Comparison of ENCODE assay signal across 1 cellular context in the genomic region with DNA sequence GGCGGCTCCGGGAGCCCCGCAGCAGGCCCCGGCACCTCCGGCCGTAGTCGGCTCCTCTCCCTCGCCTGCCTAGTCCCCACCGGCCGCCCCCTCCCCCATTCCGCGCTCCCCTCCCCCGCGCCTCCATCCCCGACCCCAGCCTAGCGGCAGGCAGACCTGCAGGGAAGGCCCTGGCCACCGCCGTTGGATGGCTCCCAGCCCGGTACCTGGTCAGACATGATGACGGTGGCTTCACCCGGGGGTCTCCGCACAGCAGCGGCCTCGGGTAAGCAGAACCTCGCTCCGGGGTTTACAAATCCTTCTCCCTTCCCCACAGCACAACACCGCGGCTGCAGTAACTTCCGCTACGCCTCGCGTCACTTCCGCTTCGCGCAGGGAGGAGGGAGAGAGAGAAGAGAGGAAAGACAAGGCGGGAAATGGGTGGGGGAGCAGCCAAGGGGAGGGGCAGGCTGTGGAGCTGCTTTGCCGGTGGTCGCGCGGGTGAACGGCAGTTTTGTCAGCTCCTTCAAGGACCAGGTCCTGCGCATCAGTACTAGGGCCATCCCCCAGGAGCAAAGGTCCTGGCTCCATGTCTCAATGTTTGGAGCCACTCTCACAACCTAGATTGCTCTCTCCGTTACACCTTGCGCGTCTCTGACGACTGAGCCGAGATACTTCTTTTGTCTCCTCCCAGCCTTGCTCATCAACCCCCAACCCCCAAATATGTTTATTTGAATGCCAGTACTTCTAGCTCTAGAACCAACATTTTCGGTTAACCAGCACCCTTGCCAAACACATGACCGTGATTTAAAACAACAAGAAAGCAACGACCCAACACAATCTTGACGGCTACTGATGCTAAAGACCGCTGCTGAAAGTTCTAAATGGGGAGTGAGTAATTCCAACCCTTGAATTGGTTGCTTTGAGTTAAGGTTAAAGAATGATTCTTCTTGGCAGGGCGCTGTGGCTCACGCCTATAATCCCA.
TF ChIP-seq lines count a peak whose summit lies in the region.

A gene (minus strand): TSS at position 364 of the 964 bp plus-strand sequence. CDS start 146 bp downstream, at position 218.

TF ChIP-seq in HEK293, 187 proteins besides CTCF, POLR2A, EP300 and RAD21 (continued from another document and continues in another):
- TF ChIP-seq, protein P1, sequence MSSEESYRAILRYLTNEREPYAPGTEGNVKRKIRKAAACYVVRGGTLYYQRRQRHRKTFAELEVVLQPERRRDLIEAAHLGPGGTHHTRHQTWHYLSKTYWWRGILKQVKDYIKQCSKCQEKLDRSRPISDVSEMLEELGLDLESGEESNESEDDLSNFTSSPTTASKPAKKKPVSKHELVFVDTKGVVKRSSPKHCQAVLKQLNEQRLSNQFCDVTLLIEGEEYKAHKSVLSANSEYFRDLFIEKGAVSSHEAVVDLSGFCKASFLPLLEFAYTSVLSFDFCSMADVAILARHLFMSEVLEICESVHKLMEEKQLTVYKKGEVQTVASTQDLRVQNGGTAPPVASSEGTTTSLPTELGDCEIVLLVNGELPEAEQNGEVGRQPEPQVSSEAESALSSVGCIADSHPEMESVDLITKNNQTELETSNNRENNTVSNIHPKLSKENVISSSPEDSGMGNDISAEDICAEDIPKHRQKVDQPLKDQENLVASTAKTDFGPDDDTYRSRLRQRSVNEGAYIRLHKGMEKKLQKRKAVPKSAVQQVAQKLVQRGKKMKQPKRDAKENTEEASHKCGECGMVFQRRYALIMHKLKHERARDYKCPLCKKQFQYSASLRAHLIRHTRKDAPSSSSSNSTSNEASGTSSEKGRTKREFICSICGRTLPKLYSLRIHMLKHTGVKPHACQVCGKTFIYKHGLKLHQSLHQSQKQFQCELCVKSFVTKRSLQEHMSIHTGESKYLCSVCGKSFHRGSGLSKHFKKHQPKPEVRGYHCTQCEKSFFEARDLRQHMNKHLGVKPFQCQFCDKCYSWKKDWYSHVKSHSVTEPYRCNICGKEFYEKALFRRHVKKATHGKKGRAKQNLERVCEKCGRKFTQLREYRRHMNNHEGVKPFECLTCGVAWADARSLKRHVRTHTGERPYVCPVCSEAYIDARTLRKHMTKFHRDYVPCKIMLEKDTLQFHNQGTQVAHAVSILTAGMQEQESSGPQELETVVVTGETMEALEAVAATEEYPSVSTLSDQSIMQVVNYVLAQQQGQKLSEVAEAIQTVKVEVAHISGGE (tag by site-specific recombination; conservative IDR thresholded peaks at IDR 0.05; ENCODE audit: low read depth) = peak; percentile 93
- peak; percentile 49; the same call in 1 of the 2 replicates for TF ChIP-seq ZNF394 (tag by site-specific recombination; IDR thresholded peaks at IDR 0.05; ENCODE audit: borderline replicate concordance)
- no peak for TF ChIP-seq ZNF785 (tag by site-specific recombination; IDR thresholded peaks at IDR 0.05)
- TF ChIP-seq, protein P2, sequence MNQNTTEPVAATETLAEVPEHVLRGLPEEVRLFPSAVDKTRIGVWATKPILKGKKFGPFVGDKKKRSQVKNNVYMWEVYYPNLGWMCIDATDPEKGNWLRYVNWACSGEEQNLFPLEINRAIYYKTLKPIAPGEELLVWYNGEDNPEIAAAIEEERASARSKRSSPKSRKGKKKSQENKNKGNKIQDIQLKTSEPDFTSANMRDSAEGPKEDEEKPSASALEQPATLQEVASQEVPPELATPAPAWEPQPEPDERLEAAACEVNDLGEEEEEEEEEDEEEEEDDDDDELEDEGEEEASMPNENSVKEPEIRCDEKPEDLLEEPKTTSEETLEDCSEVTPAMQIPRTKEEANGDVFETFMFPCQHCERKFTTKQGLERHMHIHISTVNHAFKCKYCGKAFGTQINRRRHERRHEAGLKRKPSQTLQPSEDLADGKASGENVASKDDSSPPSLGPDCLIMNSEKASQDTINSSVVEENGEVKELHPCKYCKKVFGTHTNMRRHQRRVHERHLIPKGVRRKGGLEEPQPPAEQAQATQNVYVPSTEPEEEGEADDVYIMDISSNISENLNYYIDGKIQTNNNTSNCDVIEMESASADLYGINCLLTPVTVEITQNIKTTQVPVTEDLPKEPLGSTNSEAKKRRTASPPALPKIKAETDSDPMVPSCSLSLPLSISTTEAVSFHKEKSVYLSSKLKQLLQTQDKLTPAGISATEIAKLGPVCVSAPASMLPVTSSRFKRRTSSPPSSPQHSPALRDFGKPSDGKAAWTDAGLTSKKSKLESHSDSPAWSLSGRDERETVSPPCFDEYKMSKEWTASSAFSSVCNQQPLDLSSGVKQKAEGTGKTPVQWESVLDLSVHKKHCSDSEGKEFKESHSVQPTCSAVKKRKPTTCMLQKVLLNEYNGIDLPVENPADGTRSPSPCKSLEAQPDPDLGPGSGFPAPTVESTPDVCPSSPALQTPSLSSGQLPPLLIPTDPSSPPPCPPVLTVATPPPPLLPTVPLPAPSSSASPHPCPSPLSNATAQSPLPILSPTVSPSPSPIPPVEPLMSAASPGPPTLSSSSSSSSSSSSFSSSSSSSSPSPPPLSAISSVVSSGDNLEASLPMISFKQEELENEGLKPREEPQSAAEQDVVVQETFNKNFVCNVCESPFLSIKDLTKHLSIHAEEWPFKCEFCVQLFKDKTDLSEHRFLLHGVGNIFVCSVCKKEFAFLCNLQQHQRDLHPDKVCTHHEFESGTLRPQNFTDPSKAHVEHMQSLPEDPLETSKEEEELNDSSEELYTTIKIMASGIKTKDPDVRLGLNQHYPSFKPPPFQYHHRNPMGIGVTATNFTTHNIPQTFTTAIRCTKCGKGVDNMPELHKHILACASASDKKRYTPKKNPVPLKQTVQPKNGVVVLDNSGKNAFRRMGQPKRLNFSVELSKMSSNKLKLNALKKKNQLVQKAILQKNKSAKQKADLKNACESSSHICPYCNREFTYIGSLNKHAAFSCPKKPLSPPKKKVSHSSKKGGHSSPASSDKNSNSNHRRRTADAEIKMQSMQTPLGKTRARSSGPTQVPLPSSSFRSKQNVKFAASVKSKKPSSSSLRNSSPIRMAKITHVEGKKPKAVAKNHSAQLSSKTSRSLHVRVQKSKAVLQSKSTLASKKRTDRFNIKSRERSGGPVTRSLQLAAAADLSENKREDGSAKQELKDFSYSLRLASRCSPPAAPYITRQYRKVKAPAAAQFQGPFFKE (tag by site-specific recombination; IDR thresholded peaks at IDR 0.05; ENCODE audit: borderline replicate concordance) = no peak
- TF ChIP-seq ZNF341 (tag by site-specific recombination; IDR thresholded peaks at IDR 0.05; ENCODE audit: low read depth) = 0 out of 2 replicates have a peak, but pooled peaks have one; percentile 25
- TF ChIP-seq ZNF223 (tag by site-specific recombination; IDR thresholded peaks at IDR 0.05) = no peak
- peak; percentile 45; the same call in 1 of the 2 replicates for TF ChIP-seq KLF8 (tag by site-specific recombination; IDR thresholded peaks at IDR 0.05)
- TF ChIP-seq ZNF24 (tag by site-specific recombination; IDR thresholded peaks at IDR 0.05) = peak; percentile 54; the same call in 1 of the 2 replicates
- no peak for TF ChIP-seq ZNF777 (tag by site-specific recombination; IDR thresholded peaks at IDR 0.05; ENCODE audit: borderline replicate concordance)
- TF ChIP-seq ZEB2 (tag by site-specific recombination; IDR thresholded peaks at IDR 0.05) = 0 out of 2 replicates have a peak, but pooled peaks have one; percentile 43
- no peak for TF ChIP-seq ZNF830 (tag by site-specific recombination; IDR thresholded peaks at IDR 0.05; ENCODE audit: low read depth)
- TF ChIP-seq ZNF501 (tag by site-specific recombination; IDR thresholded peaks at IDR 0.05) = peak; percentile 73; the same call in 1 of the 2 replicates
- no peak for TF ChIP-seq FEZF1 (tag by site-specific recombination; IDR thresholded peaks at IDR 0.05)
- TF ChIP-seq, protein P3, sequence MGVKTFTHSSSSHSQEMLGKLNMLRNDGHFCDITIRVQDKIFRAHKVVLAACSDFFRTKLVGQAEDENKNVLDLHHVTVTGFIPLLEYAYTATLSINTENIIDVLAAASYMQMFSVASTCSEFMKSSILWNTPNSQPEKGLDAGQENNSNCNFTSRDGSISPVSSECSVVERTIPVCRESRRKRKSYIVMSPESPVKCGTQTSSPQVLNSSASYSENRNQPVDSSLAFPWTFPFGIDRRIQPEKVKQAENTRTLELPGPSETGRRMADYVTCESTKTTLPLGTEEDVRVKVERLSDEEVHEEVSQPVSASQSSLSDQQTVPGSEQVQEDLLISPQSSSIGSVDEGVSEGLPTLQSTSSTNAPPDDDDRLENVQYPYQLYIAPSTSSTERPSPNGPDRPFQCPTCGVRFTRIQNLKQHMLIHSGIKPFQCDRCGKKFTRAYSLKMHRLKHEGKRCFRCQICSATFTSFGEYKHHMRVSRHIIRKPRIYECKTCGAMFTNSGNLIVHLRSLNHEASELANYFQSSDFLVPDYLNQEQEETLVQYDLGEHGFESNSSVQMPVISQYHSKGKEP (tag by site-specific recombination; IDR thresholded peaks at IDR 0.05) = no peak
- TF ChIP-seq ZNF600 (tag by site-specific recombination; IDR thresholded peaks at IDR 0.05) = peak; percentile 35; the same call in 1 of the 2 replicates
- no peak for TF ChIP-seq ZNF133 (tag by site-specific recombination; IDR thresholded peaks at IDR 0.05)
- peak; percentile 57; the same call in 1 of the 2 replicates for TF ChIP-seq ZBTB21 (tag by site-specific recombination; IDR thresholded peaks at IDR 0.05)
- TF ChIP-seq, protein P4, sequence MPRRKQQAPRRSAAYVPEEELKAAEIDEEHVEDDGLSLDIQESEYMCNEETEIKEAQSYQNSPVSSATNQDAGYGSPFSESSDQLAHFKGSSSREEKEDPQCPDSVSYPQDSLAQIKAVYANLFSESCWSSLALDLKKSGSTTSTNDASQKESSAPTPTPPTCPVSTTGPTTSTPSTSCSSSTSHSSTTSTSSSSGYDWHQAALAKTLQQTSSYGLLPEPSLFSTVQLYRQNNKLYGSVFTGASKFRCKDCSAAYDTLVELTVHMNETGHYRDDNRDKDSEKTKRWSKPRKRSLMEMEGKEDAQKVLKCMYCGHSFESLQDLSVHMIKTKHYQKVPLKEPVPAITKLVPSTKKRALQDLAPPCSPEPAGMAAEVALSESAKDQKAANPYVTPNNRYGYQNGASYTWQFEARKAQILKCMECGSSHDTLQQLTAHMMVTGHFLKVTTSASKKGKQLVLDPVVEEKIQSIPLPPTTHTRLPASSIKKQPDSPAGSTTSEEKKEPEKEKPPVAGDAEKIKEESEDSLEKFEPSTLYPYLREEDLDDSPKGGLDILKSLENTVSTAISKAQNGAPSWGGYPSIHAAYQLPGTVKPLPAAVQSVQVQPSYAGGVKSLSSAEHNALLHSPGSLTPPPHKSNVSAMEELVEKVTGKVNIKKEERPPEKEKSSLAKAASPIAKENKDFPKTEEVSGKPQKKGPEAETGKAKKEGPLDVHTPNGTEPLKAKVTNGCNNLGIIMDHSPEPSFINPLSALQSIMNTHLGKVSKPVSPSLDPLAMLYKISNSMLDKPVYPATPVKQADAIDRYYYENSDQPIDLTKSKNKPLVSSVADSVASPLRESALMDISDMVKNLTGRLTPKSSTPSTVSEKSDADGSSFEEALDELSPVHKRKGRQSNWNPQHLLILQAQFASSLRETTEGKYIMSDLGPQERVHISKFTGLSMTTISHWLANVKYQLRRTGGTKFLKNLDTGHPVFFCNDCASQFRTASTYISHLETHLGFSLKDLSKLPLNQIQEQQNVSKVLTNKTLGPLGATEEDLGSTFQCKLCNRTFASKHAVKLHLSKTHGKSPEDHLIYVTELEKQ (tag by site-specific recombination; IDR thresholded peaks at IDR 0.05; ENCODE audit: borderline replicate concordance) = no peak
- TF ChIP-seq, protein P5, sequence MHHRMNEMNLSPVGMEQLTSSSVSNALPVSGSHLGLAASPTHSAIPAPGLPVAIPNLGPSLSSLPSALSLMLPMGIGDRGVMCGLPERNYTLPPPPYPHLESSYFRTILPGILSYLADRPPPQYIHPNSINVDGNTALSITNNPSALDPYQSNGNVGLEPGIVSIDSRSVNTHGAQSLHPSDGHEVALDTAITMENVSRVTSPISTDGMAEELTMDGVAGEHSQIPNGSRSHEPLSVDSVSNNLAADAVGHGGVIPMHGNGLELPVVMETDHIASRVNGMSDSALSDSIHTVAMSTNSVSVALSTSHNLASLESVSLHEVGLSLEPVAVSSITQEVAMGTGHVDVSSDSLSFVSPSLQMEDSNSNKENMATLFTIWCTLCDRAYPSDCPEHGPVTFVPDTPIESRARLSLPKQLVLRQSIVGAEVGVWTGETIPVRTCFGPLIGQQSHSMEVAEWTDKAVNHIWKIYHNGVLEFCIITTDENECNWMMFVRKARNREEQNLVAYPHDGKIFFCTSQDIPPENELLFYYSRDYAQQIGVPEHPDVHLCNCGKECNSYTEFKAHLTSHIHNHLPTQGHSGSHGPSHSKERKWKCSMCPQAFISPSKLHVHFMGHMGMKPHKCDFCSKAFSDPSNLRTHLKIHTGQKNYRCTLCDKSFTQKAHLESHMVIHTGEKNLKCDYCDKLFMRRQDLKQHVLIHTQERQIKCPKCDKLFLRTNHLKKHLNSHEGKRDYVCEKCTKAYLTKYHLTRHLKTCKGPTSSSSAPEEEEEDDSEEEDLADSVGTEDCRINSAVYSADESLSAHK (tag by site-specific recombination; IDR thresholded peaks at IDR 0.05) = peak; percentile 37
- TF ChIP-seq, protein P6, sequence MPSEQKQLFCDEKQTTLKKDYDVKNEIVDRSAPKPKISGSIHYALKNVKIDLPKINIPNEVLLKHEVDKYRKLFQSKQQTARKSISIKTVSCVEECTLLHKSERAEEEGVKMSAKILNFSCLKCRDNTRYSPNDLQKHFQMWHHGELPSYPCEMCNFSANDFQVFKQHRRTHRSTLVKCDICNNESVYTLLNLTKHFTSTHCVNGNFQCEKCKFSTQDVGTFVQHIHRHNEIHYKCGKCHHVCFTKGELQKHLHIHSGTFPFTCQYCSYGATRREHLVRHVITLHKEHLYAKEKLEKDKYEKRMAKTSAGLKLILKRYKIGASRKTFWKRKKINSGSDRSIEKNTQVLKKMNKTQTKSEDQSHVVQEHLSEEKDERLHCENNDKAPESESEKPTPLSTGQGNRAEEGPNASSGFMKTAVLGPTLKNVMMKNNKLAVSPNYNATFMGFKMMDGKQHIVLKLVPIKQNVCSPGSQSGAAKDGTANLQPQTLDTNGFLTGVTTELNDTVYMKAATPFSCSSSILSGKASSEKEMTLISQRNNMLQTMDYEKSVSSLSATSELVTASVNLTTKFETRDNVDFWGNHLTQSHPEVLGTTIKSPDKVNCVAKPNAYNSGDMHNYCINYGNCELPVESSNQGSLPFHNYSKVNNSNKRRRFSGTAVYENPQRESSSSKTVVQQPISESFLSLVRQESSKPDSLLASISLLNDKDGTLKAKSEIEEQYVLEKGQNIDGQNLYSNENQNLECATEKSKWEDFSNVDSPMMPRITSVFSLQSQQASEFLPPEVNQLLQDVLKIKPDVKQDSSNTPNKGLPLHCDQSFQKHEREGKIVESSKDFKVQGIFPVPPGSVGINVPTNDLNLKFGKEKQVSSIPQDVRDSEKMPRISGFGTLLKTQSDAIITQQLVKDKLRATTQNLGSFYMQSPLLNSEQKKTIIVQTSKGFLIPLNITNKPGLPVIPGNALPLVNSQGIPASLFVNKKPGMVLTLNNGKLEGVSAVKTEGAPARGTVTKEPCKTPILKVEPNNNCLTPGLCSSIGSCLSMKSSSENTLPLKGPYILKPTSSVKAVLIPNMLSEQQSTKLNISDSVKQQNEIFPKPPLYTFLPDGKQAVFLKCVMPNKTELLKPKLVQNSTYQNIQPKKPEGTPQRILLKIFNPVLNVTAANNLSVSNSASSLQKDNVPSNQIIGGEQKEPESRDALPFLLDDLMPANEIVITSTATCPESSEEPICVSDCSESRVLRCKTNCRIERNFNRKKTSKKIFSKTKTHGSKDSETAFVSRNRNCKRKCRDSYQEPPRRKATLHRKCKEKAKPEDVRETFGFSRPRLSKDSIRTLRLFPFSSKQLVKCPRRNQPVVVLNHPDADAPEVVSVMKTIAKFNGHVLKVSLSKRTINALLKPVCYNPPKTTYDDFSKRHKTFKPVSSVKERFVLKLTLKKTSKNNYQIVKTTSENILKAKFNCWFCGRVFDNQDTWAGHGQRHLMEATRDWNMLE (tag by site-specific recombination; conservative IDR thresholded peaks at IDR 0.05; ENCODE audit: low read depth) = peak; percentile 77
- no peak for TF ChIP-seq ZNF585B (tag by site-specific recombination; IDR thresholded peaks at IDR 0.05)
- TF ChIP-seq ZNF211 (tag by site-specific recombination; IDR thresholded peaks at IDR 0.05; ENCODE audit: low read depth) = no peak
